10 cellular contexts compared by ENCODE assay signal in the genomic region with DNA sequence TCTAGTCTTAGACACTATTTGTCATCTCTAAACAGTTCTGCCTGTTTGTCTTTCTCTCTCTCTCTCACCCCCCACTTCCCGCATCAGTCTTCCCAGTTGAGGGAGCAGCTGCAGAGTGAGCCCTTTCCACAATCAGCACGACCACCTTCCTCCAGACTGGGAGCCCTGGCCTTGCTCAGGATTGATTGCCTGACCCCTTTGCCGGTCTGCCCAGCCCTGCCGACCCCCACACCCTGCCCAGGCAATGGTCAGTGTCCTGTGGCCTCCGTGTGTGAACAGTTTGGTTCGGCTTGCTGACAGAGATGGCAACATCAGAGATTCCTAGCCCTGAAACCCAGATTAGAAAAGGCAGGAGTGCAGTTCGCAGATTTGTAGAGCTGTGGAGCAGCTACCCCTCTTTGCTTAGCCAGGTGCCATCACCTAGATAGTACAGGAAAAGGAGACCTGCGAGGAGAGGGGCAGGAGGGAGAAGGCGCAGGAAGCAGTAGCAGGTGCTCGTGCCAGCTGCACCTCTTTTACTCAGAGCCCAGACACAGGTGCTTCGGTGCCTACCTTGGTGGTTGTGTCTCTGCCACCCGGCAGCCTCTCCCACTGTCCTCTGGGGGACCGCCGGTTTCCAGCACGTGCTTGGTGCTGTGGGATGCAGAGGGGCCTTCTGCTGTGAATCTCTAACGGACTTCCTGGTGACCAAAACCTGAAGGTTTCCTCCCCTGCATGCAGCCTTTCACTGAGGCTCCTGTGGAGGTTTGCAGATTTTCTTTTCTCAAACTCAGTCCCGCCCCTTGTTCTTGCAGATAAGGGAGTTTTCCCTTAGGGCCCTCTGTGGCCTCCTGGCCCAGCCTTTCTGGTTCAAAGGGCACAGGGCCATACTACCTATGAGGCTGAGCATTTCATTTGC.
A peak's percentile ranks its signal among the peaks of the same experiment; 100 is the strongest.
DNase-seq lines count a peak whose midpoint lies in the region; ATAC-seq and TF ChIP-seq lines count a peak whose summit lies in the region.
"Had no signal": no experiment of that assay in that cellular context is flagged by ENCODE, and none has a peak within 500 bp of the region (broad histone marks: within the 10 kb centered on the region; RNA-seq: fewer than 3 reads in every experiment).

No MANE protein-coding gene starts in this region.

- H3K4me1 Mint-ChIP-seq in activated CD8-positive, alpha-beta T cell treated with anti-CD3 and anti-CD28 coated beads for 36 hours (ENCODE audit: low read depth), result peaks cover 70% of the 10 kb centered on the region
- H3K4me1 Mint-ChIP-seq in immature natural killer cell, result peaks cover 68 to 79% of the 10 kb centered on the region in 2 donors

- H3K9me3 Mint-ChIP-seq in activated CD8-positive, alpha-beta T cell treated with anti-CD3 and anti-CD28 coated beads for 36 hours, result no peaks in the 10 kb centered on the region
- no peaks in the 10 kb centered on the region for H3K9me3 Mint-ChIP-seq in immature natural killer cell

- peak; percentile 28 for DNase-seq in activated CD4-positive, alpha-beta T cell treated with anti-CD3 and anti-CD28 coated beads for 48 hours
- DNase-seq in activated CD4-positive, alpha-beta T cell treated with anti-CD3 and anti-CD28 coated beads for 1 hour, result no peak
- peak; percentile 50 for DNase-seq in activated CD8-positive, alpha-beta T cell treated with anti-CD3 and anti-CD28 coated beads for 36 hours
- DNase-seq in immature natural killer cell, result no peak
- peak; percentile 43 for DNase-seq in stimulated activated naive CD8-positive, alpha-beta T cell treated with anti-CD3 and anti-CD28 coated beads, Interleukin-15, Interleukin-2, amounts not matched to agents 100 U/mL and 50 U/mL, for 24 hours
- no peak for DNase-seq in NCI-H1436 (lab: John Stamatoyannopoulos, UW)
- DNase-seq in SK-N-DZ (ENCODE audit: low spot score), result no peak
- DNase-seq: stimulated activated CD4-positive, alpha-beta T cell treated with anti-CD3 and anti-CD28 coated beads, Interleukin-2, amount 100 ng/mL, for 48 hours; thyroid gland had no signal

- H3K27me3 Mint-ChIP-seq in activated CD8-positive, alpha-beta T cell treated with anti-CD3 and anti-CD28 coated beads for 36 hours, result no peaks in the 10 kb centered on the region
- H3K27me3 Mint-ChIP-seq in immature natural killer cell (ENCODE audit: low read depth in 3 of 3), result peaks cover 1 to 2% (median 1%) of the 10 kb centered on the region in 3 donors

- ATAC-seq in activated CD8-positive, alpha-beta T cell treated with anti-CD3 and anti-CD28 coated beads for 36 hours, result peak; percentile 51
- ATAC-seq in stimulated activated naive CD8-positive, alpha-beta T cell treated with anti-CD3 and anti-CD28 coated beads, Interleukin-15, Interleukin-2, amounts not matched to agents 100 U/mL and 50 U/mL, for 24 hours, result peak; percentile 43
- no peak for ATAC-seq in GM21723 (IDR thresholded peaks at IDR 0.05; ENCODE audit: unreplicated experiment)

- H3K36me3 Mint-ChIP-seq in activated CD8-positive, alpha-beta T cell treated with anti-CD3 and anti-CD28 coated beads for 36 hours (ENCODE audit: low read depth), result peaks cover 15% of the 10 kb centered on the region
- H3K36me3 Mint-ChIP-seq in immature natural killer cell, result peaks cover 10 to 33% (median 30%) of the 10 kb centered on the region in 3 donors

- no peak for TF ChIP-seq CTCF in activated CD8-positive, alpha-beta T cell treated with anti-CD3 and anti-CD28 coated beads for 36 hours (IDR thresholded peaks at IDR 0.05)

- peak overlapping the region; percentile 89 for H3K4me3 Mint-ChIP-seq in activated CD8-positive, alpha-beta T cell treated with anti-CD3 and anti-CD28 coated beads for 36 hours
- H3K4me3 Mint-ChIP-seq in immature natural killer cell, result peak overlapping the region; percentile 34 to 74 (median 70)

- H3K27ac Mint-ChIP-seq in activated CD8-positive, alpha-beta T cell treated with anti-CD3 and anti-CD28 coated beads for 36 hours, result peak overlapping the region; percentile 90
- peak overlapping the region in 5 of 6 donors; percentile 3 to 69 (median 45) for H3K27ac Mint-ChIP-seq in immature natural killer cell

- intact Hi-C loops in activated CD8-positive, alpha-beta T cell treated with anti-CD3 and anti-CD28 coated beads for 36 hours (cut with micrococcal nuclease), result loop anchor here (5.0 kb wide), 4 partner anchors 56 to 136 kb away; partner anchors contain the start of gene SCML4

- CTCF ChIA-PET in activated CD8-positive, alpha-beta T cell treated with anti-CD3 and anti-CD28 coated beads for 36 hours (lab: Charles Lee), result interaction anchor here (1.0 to 10.2 kb wide), 10 partner anchors 8 to 135 kb away, joined by 3 to 139 read pairs (median 5); partner anchors contain the start of gene SCML4

- POLR2A ChIA-PET in activated CD8-positive, alpha-beta T cell treated with anti-CD3 and anti-CD28 coated beads for 36 hours (lab: Charles Lee), result interaction anchor here (1.6 to 5.1 kb wide), 6 partner anchors 9 to 90 kb away, joined by 5 to 41 read pairs (median 12); partner anchors contain the start of gene SCML4

Comparison
In these comparisons a context has a peak if more than half of its experiments do, and no peak if none do; other contexts are left out.
1. DNase-seq: peak in activated CD4-positive, alpha-beta T cell treated with anti-CD3 and anti-CD28 coated beads for 48 hours (single experiment), activated CD8-positive, alpha-beta T cell treated with anti-CD3 and anti-CD28 coated beads for 36 hours (single experiment) and stimulated activated naive CD8-positive, alpha-beta T cell treated with anti-CD3 and anti-CD28 coated beads, Interleukin-15, Interleukin-2, amounts not matched to agents 100 U/mL and 50 U/mL, for 24 hours (single experiment); none in activated CD4-positive, alpha-beta T cell treated with anti-CD3 and anti-CD28 coated beads for 1 hour (single experiment), immature natural killer cell (0 of 3), NCI-H1436 (single experiment) and SK-N-DZ (single experiment).